In the genomic region with DNA sequence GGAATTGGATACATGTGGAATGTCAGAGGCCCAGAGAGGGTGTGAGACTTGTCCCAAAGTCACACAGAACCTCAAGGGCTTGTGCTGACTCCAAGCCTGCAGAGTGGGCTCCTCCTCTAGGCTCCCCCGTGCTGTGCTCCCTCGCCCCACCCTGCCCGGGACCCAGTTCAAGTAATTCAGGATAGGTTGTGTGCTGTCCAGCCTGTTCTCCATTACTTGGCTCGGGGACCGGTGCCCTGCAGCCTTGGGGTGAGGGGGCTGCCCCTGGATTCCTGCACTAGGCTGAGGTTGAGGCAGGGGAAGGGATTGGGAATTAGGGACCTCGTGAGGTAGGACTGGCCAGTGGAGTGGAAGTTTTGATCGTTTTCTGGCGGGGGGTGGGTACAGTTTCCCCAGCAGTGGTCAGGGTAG, we compare ENCODE assay signal across 16 cellular contexts. TPM values are rescaled to one million over a fixed set of nuclear protein-coding genes. Genes with fewer than 3 reads are reported as not detected.
DNase-seq lines count a peak whose midpoint lies in the region; ATAC-seq and TF ChIP-seq lines count a peak whose summit lies in the region.
"Had no signal": no experiment of that assay in that cellular context is flagged by ENCODE, and none has a peak within 500 bp of the region (broad histone marks: within the 10 kb centered on the region; RNA-seq: fewer than 3 reads in every experiment).

No MANE protein-coding gene starts in this region.

- H3K27ac ChIP-seq in tibial artery = peak overlapping the region; percentile 100

- H3K36me3 ChIP-seq in adipocyte (ENCODE audit: control insufficient read depth, insufficient read depth, low read length, severe bottlenecking) (peaks cover 22% of the 10 kb centered on the region), tibial artery (peaks cover 23 to 52% (median 40%) of the 10 kb centered on the region in 3 donors), BE2C (peaks cover 20% of the 10 kb centered on the region)

- no peak for DNase-seq in activated naive CD4-positive, alpha-beta T cell treated with Interleukin-2 at 50 U/mL for 16 hours
- no peak for DNase-seq in adipocyte (ENCODE audit: low read depth)
- DNase-seq in naive B cell = no peak
- no peak for DNase-seq in tibial artery
- DNase-seq in NCI-H1092 treated with DMSO at 0.1 percent for 48 hours (lab: John Stamatoyannopoulos, UW) = no peak
- no peak for DNase-seq in hepatic stellate cell (ENCODE audit: low spot score)
- DNase-seq in BE2C = no peak
- DNase-seq: activated CD4-positive, alpha-beta T cell treated with anti-CD3 and anti-CD28 coated beads, Interleukin-2, amount 50 U/mL, for 48 hours; colonic mucosa; EL; HCEC 1CT; MG63; T-helper 1 cell had no signal

- intact Hi-C loops in tibial artery (cut with DNase I; ENCODE audit: low total_unique reads) = no loop called here

- TF ChIP-seq CTCF in tibial artery (IDR thresholded peaks at IDR 0.05) (no peak), BE2C (IDR thresholded peaks at IDR 0.05; ENCODE audit: low read depth, low read length) (no peak)

- no peaks in the 10 kb centered on the region for H3K9me3 ChIP-seq in adipocyte (ENCODE audit: control insufficient read depth, low read length)
- no peaks in the 10 kb centered on the region for H3K9me3 ChIP-seq in tibial artery
- no peaks in the 10 kb centered on the region for H3K9me3 ChIP-seq in BE2C
- H3K9me3 ChIP-seq: colonic mucosa, MG63 had no signal

- no peak overlapping the region for H3K4me3 Mint-ChIP-seq in activated naive CD4-positive, alpha-beta T cell treated with anti-CD3 and anti-CD28 coated beads, Interleukin-2, amount 50 U/mL, for 24 hours
- peak overlapping the region in 6 of 8 donors; percentile 30 to 93 (median 62) for H3K4me3 Mint-ChIP-seq in naive B cell
- H3K4me3 Mint-ChIP-seq: activated naive CD8-positive, alpha-beta T cell had no signal

- peaks cover 2% of the 10 kb centered on the region for H3K36me3 Mint-ChIP-seq in activated naive CD4-positive, alpha-beta T cell treated with anti-CD3 and anti-CD28 coated beads, Interleukin-2, amount 50 U/mL, for 24 hours
- H3K36me3 Mint-ChIP-seq in naive B cell = no peaks in the 10 kb centered on the region
- H3K36me3 Mint-ChIP-seq: activated naive CD8-positive, alpha-beta T cell had no signal

- H3K27me3 Mint-ChIP-seq in activated naive CD4-positive, alpha-beta T cell treated with anti-CD3 and anti-CD28 coated beads, Interleukin-2, amount 50 U/mL, for 24 hours = no peaks in the 10 kb centered on the region
- H3K27me3 Mint-ChIP-seq in naive B cell = no peaks in the 10 kb centered on the region
- H3K27me3 Mint-ChIP-seq: activated naive CD8-positive, alpha-beta T cell had no signal

- H3K27ac Mint-ChIP-seq in activated naive CD4-positive, alpha-beta T cell treated with anti-CD3 and anti-CD28 coated beads, Interleukin-2, amount 50 U/mL, for 24 hours = peak overlapping the region; percentile 51
- H3K27ac Mint-ChIP-seq in naive B cell = peak overlapping the region in 3 of 6 donors; percentile 10 to 47 (median 44)
- H3K27ac Mint-ChIP-seq: activated naive CD8-positive, alpha-beta T cell had no signal

- H3K9ac ChIP-seq in adipocyte (ENCODE audit: low read length) = peak overlapping the region; percentile 93

- H3K4me1 ChIP-seq in adipocyte (ENCODE audit: control insufficient read depth, insufficient read depth, low read length) = peaks cover 47% of the 10 kb centered on the region
- H3K4me1 ChIP-seq in tibial artery = peaks cover 0 to 63% (median 53%) of the 10 kb centered on the region in 4 donors
- H3K4me1 ChIP-seq in BE2C = peaks cover 8% of the 10 kb centered on the region

- no peak for ATAC-seq in naive B cell (ENCODE audit: low read depth in 2 of 2)

- no peaks in the 10 kb centered on the region for H3K9me3 Mint-ChIP-seq in activated naive CD4-positive, alpha-beta T cell treated with anti-CD3 and anti-CD28 coated beads, Interleukin-2, amount 50 U/mL, for 24 hours
- H3K9me3 Mint-ChIP-seq in naive B cell = peaks cover 0 to 3% (median 0%) of the 10 kb centered on the region in 7 donors

- no peaks in the 10 kb centered on the region for H3K27me3 ChIP-seq in adipocyte (replicated peaks; ENCODE audit: control insufficient read depth, insufficient read depth, low read length)
- H3K27me3 ChIP-seq in tibial artery = no peaks in the 10 kb centered on the region
- peaks cover 17% of the 10 kb centered on the region for H3K27me3 ChIP-seq in BE2C
- H3K27me3 ChIP-seq: colonic mucosa, MG63 had no signal

- no peak overlapping the region for H3K4me3 ChIP-seq in adipocyte (ENCODE audit: low read length)
- H3K4me3 ChIP-seq in tibial artery = no peak overlapping the region
- H3K4me3 ChIP-seq in BE2C (ENCODE audit: low read depth, low read length) = no peak overlapping the region
- H3K4me3 ChIP-seq: colonic mucosa, MG63 had no signal

- H3K4me1 Mint-ChIP-seq in activated naive CD4-positive, alpha-beta T cell treated with anti-CD3 and anti-CD28 coated beads, Interleukin-2, amount 50 U/mL, for 24 hours = peaks cover 56% of the 10 kb centered on the region
- H3K4me1 Mint-ChIP-seq in naive B cell = peaks cover 53 to 68% (median 64%) of the 10 kb centered on the region in 3 donors

RNA-seq across cellular contexts. Expression of a gene that starts 2.8 kb away (rescaled TPM):
- polyA plus RNA-seq in naive B cell (ENCODE audit: low read depth in 6 of 6) = 10 to 100 TPM in 5 of 6 donors, 1 to 10 TPM in 1; 10.0 to 13.8 (median 11.9) TPM
- polyA plus RNA-seq in BE2C (2012; ENCODE audit: insufficient read depth, insufficient read length, low read depth) = 110 TPM

RNA-seq across cellular contexts. Expression of a gene that starts 16.4 kb away (rescaled TPM):
- under 1 TPM; 0.06 to 0.43 (median 0.23) TPM for polyA plus RNA-seq in naive B cell (ENCODE audit: low read depth in 6 of 6)
- polyA plus RNA-seq in BE2C (2012; ENCODE audit: insufficient read depth, insufficient read length, low read depth) = 0.11 TPM
- polyA plus RNA-seq: AG04450 had no signal

RNA-seq across cellular contexts. Expression of a gene that starts 20.4 kb away (rescaled TPM):
- polyA plus RNA-seq in naive B cell (ENCODE audit: low read depth in 6 of 6) = 1 to 10 TPM in 4 of 6 donors, under 1 TPM in 2; 0.82 to 2.4 (median 1.1) TPM
- 1.4 TPM for polyA plus RNA-seq in BE2C (2012; ENCODE audit: insufficient read depth, insufficient read length, low read depth)
- polyA plus RNA-seq: AG04450 had no signal

RNA-seq across cellular contexts. Expression of a gene that starts 45.8 kb away (rescaled TPM):
- under 1 TPM in 1 of 6 donors, not detected in 5; 0.23 TPM for polyA plus RNA-seq in naive B cell (ENCODE audit: low read depth in 6 of 6)
- polyA plus RNA-seq in BE2C (2012; ENCODE audit: insufficient read depth, insufficient read length, low read depth) = not detected
- polyA plus RNA-seq: AG04450 had no signal
